Comparison of ENCODE assay signal across 1 cellular context in the genomic region with DNA sequence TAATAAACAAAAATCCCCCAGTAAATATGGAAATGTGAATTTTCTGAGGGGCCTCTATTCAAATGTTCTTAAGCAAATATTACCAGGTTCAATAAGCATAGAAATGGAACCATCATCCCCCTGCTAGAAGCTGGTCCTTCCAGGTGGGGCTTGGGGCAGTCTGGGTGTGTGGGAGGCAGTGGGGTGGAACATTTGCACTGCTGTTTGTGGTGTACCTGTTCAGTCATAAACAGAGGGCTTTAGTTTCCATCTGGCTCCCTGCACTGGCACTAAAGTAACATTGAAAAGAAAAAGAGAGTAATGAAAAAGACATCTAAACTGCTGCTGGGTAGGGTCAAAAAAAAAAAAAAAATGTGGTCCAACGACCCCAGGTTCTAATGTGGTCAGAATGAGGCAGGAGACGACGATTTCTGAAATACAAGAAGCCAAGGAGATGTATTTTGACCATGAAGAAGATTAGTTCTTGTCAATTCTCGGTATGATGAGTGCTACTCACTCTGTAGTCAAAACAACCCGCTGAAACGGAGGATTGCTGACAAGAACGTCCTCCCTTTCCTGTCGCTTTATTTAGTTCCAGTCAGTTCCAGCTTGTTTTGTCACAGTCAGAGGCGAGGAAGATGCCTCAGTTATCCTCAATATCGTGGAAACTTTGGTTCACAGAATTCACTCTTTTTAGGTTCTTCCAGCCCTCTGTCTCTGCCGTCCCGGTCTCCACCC.
TF ChIP-seq lines count a peak whose summit lies in the region.

No MANE protein-coding gene starts in this region.

TF ChIP-seq in HepG2, 621 proteins besides CTCF, POLR2A, EP300 and RAD21:
- TF ChIP-seq, protein P1, sequence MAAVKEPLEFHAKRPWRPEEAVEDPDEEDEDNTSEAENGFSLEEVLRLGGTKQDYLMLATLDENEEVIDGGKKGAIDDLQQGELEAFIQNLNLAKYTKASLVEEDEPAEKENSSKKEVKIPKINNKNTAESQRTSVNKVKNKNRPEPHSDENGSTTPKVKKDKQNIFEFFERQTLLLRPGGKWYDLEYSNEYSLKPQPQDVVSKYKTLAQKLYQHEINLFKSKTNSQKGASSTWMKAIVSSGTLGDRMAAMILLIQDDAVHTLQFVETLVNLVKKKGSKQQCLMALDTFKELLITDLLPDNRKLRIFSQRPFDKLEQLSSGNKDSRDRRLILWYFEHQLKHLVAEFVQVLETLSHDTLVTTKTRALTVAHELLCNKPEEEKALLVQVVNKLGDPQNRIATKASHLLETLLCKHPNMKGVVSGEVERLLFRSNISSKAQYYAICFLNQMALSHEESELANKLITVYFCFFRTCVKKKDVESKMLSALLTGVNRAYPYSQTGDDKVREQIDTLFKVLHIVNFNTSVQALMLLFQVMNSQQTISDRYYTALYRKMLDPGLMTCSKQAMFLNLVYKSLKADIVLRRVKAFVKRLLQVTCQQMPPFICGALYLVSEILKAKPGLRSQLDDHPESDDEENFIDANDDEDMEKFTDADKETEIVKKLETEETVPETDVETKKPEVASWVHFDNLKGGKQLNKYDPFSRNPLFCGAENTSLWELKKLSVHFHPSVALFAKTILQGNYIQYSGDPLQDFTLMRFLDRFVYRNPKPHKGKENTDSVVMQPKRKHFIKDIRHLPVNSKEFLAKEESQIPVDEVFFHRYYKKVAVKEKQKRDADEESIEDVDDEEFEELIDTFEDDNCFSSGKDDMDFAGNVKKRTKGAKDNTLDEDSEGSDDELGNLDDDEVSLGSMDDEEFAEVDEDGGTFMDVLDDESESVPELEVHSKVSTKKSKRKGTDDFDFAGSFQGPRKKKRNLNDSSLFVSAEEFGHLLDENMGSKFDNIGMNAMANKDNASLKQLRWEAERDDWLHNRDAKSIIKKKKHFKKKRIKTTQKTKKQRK (IDR thresholded peaks at IDR 0.05; ENCODE audit: low read length): no peak
- TF ChIP-seq ZNF543 (CRISPR knock-in tag; IDR thresholded peaks at IDR 0.05): no peak
- no peak for TF ChIP-seq TAF1 (CRISPR knock-in tag; IDR thresholded peaks at IDR 0.05)
- no peak for TF ChIP-seq IKZF4 (CRISPR knock-in tag; IDR thresholded peaks at IDR 0.05; ENCODE audit: borderline replicate concordance, low read depth, not compliant biosample characterization)
- TF ChIP-seq ZNF296 (CRISPR knock-in tag; conservative IDR thresholded peaks at IDR 0.05): no peak
- no peak for TF ChIP-seq TCF12 (IDR thresholded peaks at IDR 0.05)
- no peak for TF ChIP-seq TCF12 (CRISPR knock-in tag; IDR thresholded peaks at IDR 0.05)
- TF ChIP-seq ATF1 (CRISPR knock-in tag; IDR thresholded peaks at IDR 0.05): no peak
- no peak for TF ChIP-seq ESRRA (CRISPR knock-in tag; IDR thresholded peaks at IDR 0.05; ENCODE audit: low read depth)
- TF ChIP-seq ZBTB33 (CRISPR knock-in tag; IDR thresholded peaks at IDR 0.05): no peak
- TF ChIP-seq, protein P2, sequence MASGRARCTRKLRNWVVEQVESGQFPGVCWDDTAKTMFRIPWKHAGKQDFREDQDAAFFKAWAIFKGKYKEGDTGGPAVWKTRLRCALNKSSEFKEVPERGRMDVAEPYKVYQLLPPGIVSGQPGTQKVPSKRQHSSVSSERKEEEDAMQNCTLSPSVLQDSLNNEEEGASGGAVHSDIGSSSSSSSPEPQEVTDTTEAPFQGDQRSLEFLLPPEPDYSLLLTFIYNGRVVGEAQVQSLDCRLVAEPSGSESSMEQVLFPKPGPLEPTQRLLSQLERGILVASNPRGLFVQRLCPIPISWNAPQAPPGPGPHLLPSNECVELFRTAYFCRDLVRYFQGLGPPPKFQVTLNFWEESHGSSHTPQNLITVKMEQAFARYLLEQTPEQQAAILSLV (CRISPR knock-in tag; IDR thresholded peaks at IDR 0.05; ENCODE audit: borderline replicate concordance): no peak
- TF ChIP-seq DRAP1 (CRISPR knock-in tag; IDR thresholded peaks at IDR 0.05): no peak
- TF ChIP-seq SP140L (CRISPR knock-in tag; IDR thresholded peaks at IDR 0.05; ENCODE audit: borderline replicate concordance): no peak
- no peak for TF ChIP-seq HNRNPH1 (optimal IDR thresholded peaks at IDR 0.05; ENCODE audit: low read depth, low read length)
- no peak for TF ChIP-seq ZNF432 (CRISPR knock-in tag; IDR thresholded peaks at IDR 0.05; ENCODE audit: borderline replicate concordance)
- no peak for TF ChIP-seq ZNF101 (CRISPR knock-in tag; IDR thresholded peaks at IDR 0.05; ENCODE audit: borderline replicate concordance, low read depth)
- TF ChIP-seq POLR2G (IDR thresholded peaks at IDR 0.05; ENCODE audit: low read depth, low read length): no peak
